Comparison of ENCODE assay signal across 8 cellular contexts in genomic region chrX:119573840-119574393, GRCh38. TPM values are rescaled to one million over a fixed set of nuclear protein-coding genes. Genes with fewer than 3 reads are reported as not detected.
DNase-seq lines count a peak whose midpoint lies in the region; ATAC-seq and TF ChIP-seq lines count a peak whose summit lies in the region.

No MANE protein-coding gene starts in this region.

- no peaks in the 10 kb centered on the region for H3F3A ChIP-seq in neural cell (ENCODE audit: insufficient read depth, low read length, poor library complexity, severe bottlenecking)

- TF ChIP-seq EP300 in neural cell (conservative IDR thresholded peaks at IDR 0.05; ENCODE audit: poor library complexity, severe bottlenecking), result no peak

- H3K9ac ChIP-seq in neural cell (ENCODE audit: low read length), result peak overlapping the region; percentile 74

- H3K4me3 ChIP-seq in WI38 (ENCODE audit: low read depth, low read length) (peak overlapping the region; percentile 71), fibroblast of the aortic adventitia (ENCODE audit: low read depth, low read length) (peak overlapping the region; percentile 72), neural cell (ENCODE audit: low read length) (peak overlapping the region; percentile 77)

- H3K4me3 Mint-ChIP-seq in CD14-positive monocyte, result peak overlapping the region; percentile 89 to 97

- peak overlapping the region; percentile 69 for H2AFZ ChIP-seq in neural cell (ENCODE audit: low read depth, low read length)

- TF ChIP-seq CTCF in CD14-positive monocyte (IDR thresholded peaks at IDR 0.05) (no peak), WI38 (IDR thresholded peaks at IDR 0.05; ENCODE audit: low read depth, low read length) (no peak), fibroblast of the aortic adventitia (IDR thresholded peaks at IDR 0.05; ENCODE audit: insufficient read depth, low read length) (no peak), neural cell (IDR thresholded peaks at IDR 0.05; ENCODE audit: poor library complexity, severe bottlenecking) (no peak)

- intact Hi-C loops in CD14-positive monocyte (cut with micrococcal nuclease), result no loop called here

- ATAC-seq in GM18907 (IDR thresholded peaks at IDR 0.05; ENCODE audit: unreplicated experiment), result peak; percentile 79
- peak; percentile 45 for ATAC-seq in HG03469 (IDR thresholded peaks at IDR 0.05; ENCODE audit: unreplicated experiment)

- no peaks in the 10 kb centered on the region for H3K27me3 ChIP-seq in neural cell (ENCODE audit: insufficient read depth, low read depth, low read length)

- peak overlapping the region; percentile 24 for H3K27ac ChIP-seq in neural cell (ENCODE audit: low read length)

- no peak overlapping the region for H3K4me2 ChIP-seq in neural cell (ENCODE audit: low read length)

- H3K9me2 ChIP-seq in neural cell (ENCODE audit: insufficient read depth, low read length), result no peaks in the 10 kb centered on the region

- peak overlapping the region; percentile 90 to 96 (median 93) for H3K27ac Mint-ChIP-seq in CD14-positive monocyte

- no peaks in the 10 kb centered on the region for H3K36me3 ChIP-seq in neural cell (ENCODE audit: insufficient read depth, low read length)

- no peak for DNase-seq in CD14-positive monocyte (ENCODE audit: low spot score)
- peak; percentile 55 for DNase-seq in fibroblast of the aortic adventitia (ENCODE audit: low read depth)
- no peak for DNase-seq in NCI-H2171 treated with DMSO at 0.1 percent for 48 hours (lab: John Stamatoyannopoulos, UW)
- no peak for DNase-seq in SIG-M5 (lab: John Stamatoyannopoulos, UW)

- no peaks in the 10 kb centered on the region for H4K20me1 ChIP-seq in neural cell (ENCODE audit: insufficient read depth)

- no peak for TF ChIP-seq RAD21 in neural cell (conservative IDR thresholded peaks at IDR 0.05)

- H3K9me3 Mint-ChIP-seq in CD14-positive monocyte, result peaks cover 0 to 6% (median 0%) of the 10 kb centered on the region in 7 donors

- peaks cover 0 to 18% (median 1%) of the 10 kb centered on the region in 3 donors for H3K27me3 Mint-ChIP-seq in CD14-positive monocyte (ENCODE audit: low read depth in 3 of 3)

- H3K79me2 ChIP-seq in neural cell (replicated peaks; ENCODE audit: insufficient read depth, low read length), result no peaks in the 10 kb centered on the region

- no peaks in the 10 kb centered on the region for H3K9me3 ChIP-seq in neural cell (ENCODE audit: low read length)

- H3K36me3 Mint-ChIP-seq in CD14-positive monocyte, result peaks cover 8 to 10% of the 10 kb centered on the region in 2 donors

- H3K4me1 Mint-ChIP-seq in CD14-positive monocyte, result peaks cover 17% of the 10 kb centered on the region

TF ChIP-seq in neural cell, 6 proteins besides CTCF, POLR2A, EP300 and RAD21:
- TF ChIP-seq EZH2 (IDR thresholded peaks at IDR 0.05; ENCODE audit: borderline replicate concordance, insufficient read depth, low read length, poor library complexity, severe bottlenecking), result no peak
- no peak for TF ChIP-seq SMC3 (conservative IDR thresholded peaks at IDR 0.05; ENCODE audit: poor library complexity)
- no peak for TF ChIP-seq MXI1 (conservative IDR thresholded peaks at IDR 0.05; ENCODE audit: poor library complexity, severe bottlenecking)
- no peak for TF ChIP-seq POLR2AphosphoS5 (IDR thresholded peaks at IDR 0.05)
- no peak for TF ChIP-seq TAF1 (IDR thresholded peaks at IDR 0.05; ENCODE audit: low read depth)
- no peak for TF ChIP-seq REST (IDR thresholded peaks at IDR 0.05; ENCODE audit: borderline replicate concordance)
TF ChIP-seq in neural cell: peak in this region for 0.

RNA-seq across cellular contexts. Expression of gene UBE2A, which starts 0.4 kb away (rescaled TPM):
- polyA plus RNA-seq in CD14-positive monocyte, result 10 to 100 TPM; 74.1 to 91.4 TPM
- total RNA-seq in fibroblast of the aortic adventitia (ENCODE audit: low replicate concordance), result 25.3 and 50.5 TPM in 2 replicates
- polyA plus RNA-seq in neural cell, result 116 and 129 TPM in 2 replicates
- polyA minus RNA-seq in neural cell, result 43.1 and 57.4 TPM in 2 replicates

RNA-seq across cellular contexts. Expression of gene STEEP1, which starts 8.7 kb away (rescaled TPM):
- polyA plus RNA-seq in CD14-positive monocyte (10 to 100 TPM; 10.6 to 13.2 TPM), neural cell (43.8 and 63.0 TPM in 2 replicates)
- 19.3 and 24.0 TPM in 2 replicates for total RNA-seq in fibroblast of the aortic adventitia (ENCODE audit: low replicate concordance)
- polyA minus RNA-seq in neural cell, result 38.5 and 45.3 TPM in 2 replicates

RNA-seq across cellular contexts. Expression of gene NKRF, which starts 32.3 kb away (rescaled TPM):
- polyA plus RNA-seq in CD14-positive monocyte (1 to 10 TPM; 1.3 to 2.4 TPM), neural cell (22.5 and 27.0 TPM in 2 replicates)
- total RNA-seq in fibroblast of the aortic adventitia (ENCODE audit: low replicate concordance), result 5.2 and 6.2 TPM in 2 replicates
- polyA minus RNA-seq in neural cell, result 32.1 and 37.3 TPM in 2 replicates
